ENCODE assay signal across 7 cellular contexts in genomic region chr2:27042159-27042661, GRCh38. TPM values are rescaled to one million over a fixed set of nuclear protein-coding genes. Genes with fewer than 3 reads are reported as not detected.
DNase-seq lines count a peak whose midpoint lies in the region; ATAC-seq and TF ChIP-seq lines count a peak whose summit lies in the region.
"Had no signal": no experiment of that assay in that cellular context is flagged by ENCODE, and none has a peak within 500 bp of the region (broad histone marks: within the 10 kb centered on the region; RNA-seq: fewer than 3 reads in every experiment).

No MANE protein-coding gene starts in this region.

- H3K27ac ChIP-seq in right atrium auricular region = peak overlapping the region; percentile 26 to 27
- peak overlapping the region; percentile 45 for H3K27ac ChIP-seq in OCI-LY1 (ENCODE audit: low read depth, low read length, poor library complexity, severe bottlenecking)
- peak overlapping the region; percentile 13 to 67 (median 36) for H3K27ac ChIP-seq in transverse colon
- H3K27ac ChIP-seq in upper lobe of right lung = no peak overlapping the region

- no peak overlapping the region for H3K4me2 ChIP-seq in OCI-LY1 (ENCODE audit: low read length)

- no peaks in the 10 kb centered on the region for H3K27me3 ChIP-seq in right atrium auricular region
- H3K27me3 ChIP-seq in OCI-LY1 (ENCODE audit: insufficient read depth, low read length) = no peaks in the 10 kb centered on the region
- H3K27me3 ChIP-seq in transverse colon = no peaks in the 10 kb centered on the region
- no peaks in the 10 kb centered on the region for H3K27me3 ChIP-seq in upper lobe of right lung

- H3K79me2 ChIP-seq in OCI-LY1 (ENCODE audit: insufficient read depth, low read length) = no peaks in the 10 kb centered on the region

- no peaks in the 10 kb centered on the region for H3K9me2 ChIP-seq in OCI-LY1 (ENCODE audit: low read depth, low read length)

- H4K20me1 ChIP-seq in OCI-LY1 (ENCODE audit: insufficient read depth, low read length) = no peaks in the 10 kb centered on the region

- H3K4me1 ChIP-seq in right atrium auricular region (peaks cover 0 to 13% of the 10 kb centered on the region in 2 donors), OCI-LY1 (ENCODE audit: insufficient read depth, low read length, severe bottlenecking) (peaks cover 12% of the 10 kb centered on the region), transverse colon (peaks cover 4 to 26% (median 9%) of the 10 kb centered on the region in 4 donors), upper lobe of right lung (no peaks in the 10 kb centered on the region)

- in situ Hi-C loops in transverse colon (cut with MboI; ENCODE audit: low pct_ligation_motif_present in 1 of 4, low pct_unique_long_range_greater_than_20kb in 1 of 4, low sequenced_read_pairs in 3 of 4) = no loop called here

- H3K9me3 ChIP-seq in right atrium auricular region = no peaks in the 10 kb centered on the region
- no peaks in the 10 kb centered on the region for H3K9me3 ChIP-seq in OCI-LY1 (ENCODE audit: low read length)
- H3K9me3 ChIP-seq in transverse colon = no peaks in the 10 kb centered on the region
- no peaks in the 10 kb centered on the region for H3K9me3 ChIP-seq in upper lobe of right lung

- ATAC-seq in left ventricle myocardium superior = no peak
- ATAC-seq in upper lobe of right lung = no peak

- intact Hi-C loops in left ventricle myocardium superior (cut with micrococcal nuclease) (no loop called here), transverse colon (cut with DNase I; ENCODE audit: low total_unique reads) (no loop called here), upper lobe of right lung (cut with DNase I) (no loop called here)

- H3K36me3 ChIP-seq in right atrium auricular region (peaks cover 40% of the 10 kb centered on the region), OCI-LY1 (ENCODE audit: insufficient read depth, low read length) (peaks cover 55% of the 10 kb centered on the region), transverse colon (peaks cover 0 to 43% (median 20%) of the 10 kb centered on the region in 4 donors), upper lobe of right lung (peaks cover 44% of the 10 kb centered on the region)

- TF ChIP-seq CTCF in right atrium auricular region (IDR thresholded peaks at IDR 0.05) = no peak
- no peak for TF ChIP-seq CTCF in OCI-LY1 (IDR thresholded peaks at IDR 0.05; ENCODE audit: low read length)
- no peak for TF ChIP-seq CTCF in transverse colon (IDR thresholded peaks at IDR 0.05)
- no peak for TF ChIP-seq CTCF in upper lobe of right lung (IDR thresholded peaks at IDR 0.05)

- WGBS in transverse colon (ENCODE audit: low coverage in 1 of 2), 2 donors = 73 to 75% methylated on average over 4 to 10 of the region's 10 CpGs

- H3F3A ChIP-seq in OCI-LY1 (ENCODE audit: insufficient read depth, low read length) = no peaks in the 10 kb centered on the region

- H3K4me3 ChIP-seq in right atrium auricular region (no peak overlapping the region), OCI-LY1 (ENCODE audit: low read depth, low read length, poor library complexity, severe bottlenecking) (no peak overlapping the region), transverse colon (no peak overlapping the region), upper lobe of right lung (no peak overlapping the region)

- no peak for DNase-seq in right atrium auricular region (ENCODE audit: low spot score)
- no peak for DNase-seq in left ventricle myocardium superior
- no peak for DNase-seq in transverse colon
- no peak for DNase-seq in upper lobe of right lung
- no peak for DNase-seq in MV-4-11 (lab: John Stamatoyannopoulos, UW)
- DNase-seq: CD4-positive, alpha-beta memory T cell had no signal

- no peak overlapping the region for H3K9ac ChIP-seq in OCI-LY1 (ENCODE audit: low read length)

- TF ChIP-seq POLR2A in transverse colon (IDR thresholded peaks at IDR 0.05) = no peak

- TF ChIP-seq EP300 in transverse colon (IDR thresholded peaks at IDR 0.05; ENCODE audit: low read depth) = no peak

- H2AFZ ChIP-seq in OCI-LY1 (ENCODE audit: low read length) = no peak overlapping the region

RNA-seq across cellular contexts. Expression of gene AGBL5, which starts 9.3 kb away (rescaled TPM):
- total RNA-seq in right atrium auricular region (1 to 10 TPM; 8.1 to 9.3 TPM), left ventricle myocardium superior (9.4 TPM), transverse colon (10 to 100 TPM in 3 of 4 donors, 1 to 10 TPM in 1; 9.7 to 39.2 (median 13.9) TPM), upper lobe of right lung (14.0 TPM)

RNA-seq across cellular contexts. Expression of gene TMEM214, which starts 9.4 kb away (rescaled TPM):
- total RNA-seq in right atrium auricular region (10 to 100 TPM; 21.0 to 41.0 TPM), left ventricle myocardium superior (30.9 TPM), transverse colon (100 to 1,000 TPM in 2 of 4 donors, 10 to 100 TPM in 2; 51.2 to 179 (median 127) TPM), upper lobe of right lung (68.0 TPM)

RNA-seq across cellular contexts. Expression of gene OST4, which starts 29.2 kb away (rescaled TPM):
- 100 to 1,000 TPM; 379 to 465 TPM for total RNA-seq in right atrium auricular region
- total RNA-seq in left ventricle myocardium superior = 374 TPM
- 100 to 1,000 TPM in 3 of 4 donors, 10 to 100 TPM in 1; 92.7 to 320 (median 202) TPM for total RNA-seq in transverse colon
- total RNA-seq in upper lobe of right lung = 248 TPM

RNA-seq across cellular contexts. Expression of gene EMILIN1, which starts 36.2 kb away (rescaled TPM):
- total RNA-seq in right atrium auricular region (10 to 100 TPM; 22.3 to 36.7 TPM), left ventricle myocardium superior (15.7 TPM), transverse colon (100 to 1,000 TPM in 1 of 4 donors, 10 to 100 TPM in 3; 41.0 to 152 (median 65.6) TPM), upper lobe of right lung (84.6 TPM)

RNA-seq across cellular contexts. Expression of gene KHK, which starts 44.4 kb away (rescaled TPM):
- total RNA-seq in right atrium auricular region = 1 to 10 TPM in 1 of 2 donors, under 1 TPM in 1; 0.82 to 1.7 TPM
- 4.0 TPM for total RNA-seq in left ventricle myocardium superior
- total RNA-seq in transverse colon = 10 to 100 TPM in 1 of 4 donors, 1 to 10 TPM in 3; 1.8 to 12.0 (median 6.3) TPM
- 4.9 TPM for total RNA-seq in upper lobe of right lung
